In genomic region chr5:111737716-111738115, GRCh38 we compare ENCODE assay signal across 21 cellular contexts. TPM values are rescaled to one million over a fixed set of nuclear protein-coding genes. Genes with fewer than 3 reads are reported as not detected.
DNase-seq lines count a peak whose midpoint lies in the region; ATAC-seq and TF ChIP-seq lines count a peak whose summit lies in the region.
"Had no signal": no experiment of that assay in that cellular context is flagged by ENCODE, and none has a peak within 500 bp of the region (broad histone marks: within the 10 kb centered on the region; RNA-seq: fewer than 3 reads in every experiment).

No MANE protein-coding gene starts in this region.

- in situ Hi-C loops in IMR-90 (cut with MboI; ENCODE audit: low sequenced_read_pairs) (no loop called here), astrocyte of the cerebellum (cut with HindIII; ENCODE audit: low sequenced_read_pairs) (no loop called here)

- no peaks in the 10 kb centered on the region for H3K9me3 ChIP-seq in IMR-90 (ENCODE audit: control insufficient read depth, insufficient read depth, low read length)
- no peaks in the 10 kb centered on the region for H3K9me3 ChIP-seq in skeletal muscle satellite cell (replicated peaks; ENCODE audit: low read length)
- no peaks in the 10 kb centered on the region for H3K9me3 ChIP-seq in breast epithelium
- H3K9me3 ChIP-seq in Peyer's patch: no peaks in the 10 kb centered on the region
- H3K9me3 ChIP-seq: BLaER1, HAP-1, pancreas, spleen, thyroid gland had no signal

- H3K18ac ChIP-seq in IMR-90 (ENCODE audit: low read depth, low read length) (peak overlapping the region; percentile 83; the same call in 1 of the 2 replicates), mesendoderm (ENCODE audit: low read length) (no peak overlapping the region)

- CTCF ChIA-PET in IMR-90 (lab: Yijun Ruan, JAX): interaction anchor here (0.6 to 1.1 kb wide), 3 partner anchors 20 to 191 kb away, joined by 3 to 5 read pairs (median 4); no protein-coding TSS in a partner anchor

- intact Hi-C loops in IMR-90 (cut with micrococcal nuclease) (loop anchor here (5.0 kb wide), 1 partner anchor 95 kb away; no protein-coding TSS in a partner anchor), breast epithelium (cut with DNase I; ENCODE audit: low total_unique reads) (no loop called here)

- dilution Hi-C loops in IMR-90 (cut with HindIII; ENCODE audit: low sequenced_read_pairs, unreplicated experiment): no loop called here

- BruUV-seq in IMR-90 (replicated peaks; lab: Mats Ljungman, UMichigan): no TSS peak

- no peak for ATAC-seq in IMR-90 (ENCODE audit: low read depth)
- no peak for ATAC-seq in HG02885 (IDR thresholded peaks at IDR 0.05; ENCODE audit: poor library complexity, unreplicated experiment)
- ATAC-seq: left colon, pancreas had no signal

- H3K4ac ChIP-seq in IMR-90 (ENCODE audit: low read depth, low read length): peak overlapping the region; percentile 70; the same call in 1 of the 2 replicates
- no peak overlapping the region for H3K4ac ChIP-seq in mesendoderm (ENCODE audit: low read depth, low read length)

- WGBS in IMR-90 (ENCODE audit: extremely low coverage in 2 of 2, insufficient read length in 1 of 2), 2 experiments: no CpG with 5 or more reads among the region's 1 CpG
- WGBS in mesendoderm (ENCODE audit: extremely low coverage, insufficient coverage, low lambda C conversion rate): no CpG with 5 or more reads among the region's 1 CpG

- TF ChIP-seq POLR2A in IMR-90 (IDR thresholded peaks at IDR 0.05; ENCODE audit: low read depth, low read length): no peak
- TF ChIP-seq POLR2A in breast epithelium (IDR thresholded peaks at IDR 0.05): no peak
- TF ChIP-seq POLR2A in Peyer's patch (IDR thresholded peaks at IDR 0.05): no peak

- H3K79me1 ChIP-seq in IMR-90 (ENCODE audit: low read depth in 1 of 2, low read length in 2 of 2): peaks cover 34 to 64% of the 10 kb centered on the region in 2 experiments
- peaks cover 6% of the 10 kb centered on the region for H3K79me1 ChIP-seq in mesendoderm (ENCODE audit: low read length)

- H2BK15ac ChIP-seq in IMR-90 (ENCODE audit: low read depth, low read length): no peak overlapping the region; the same call in 2 of the 3 replicates
- H2BK15ac ChIP-seq in mesendoderm (replicated peaks; ENCODE audit: low read depth): no peak overlapping the region

- H3K4me2 ChIP-seq in IMR-90 (ENCODE audit: low read depth, low read length) (peak overlapping the region; percentile 44; the same call in 1 of the 2 replicates), skeletal muscle satellite cell (ENCODE audit: low read length) (peak overlapping the region; percentile 19), mesendoderm (ENCODE audit: low read length) (no peak overlapping the region)
- H3K4me2 ChIP-seq: BLaER1 had no signal

- DNase-seq in IMR-90: peak; percentile 82
- DNase-seq in astrocyte of the cerebellum (ENCODE audit: low read depth): peak; percentile 26
- DNase-seq in iris pigment epithelial cell (ENCODE audit: low read depth): peak; percentile 81
- no peak for DNase-seq in mesendoderm
- DNase-seq in breast epithelium (ENCODE audit: low spot score in 2 of 2): no peak
- DNase-seq in Peyer's patch: no peak
- DNase-seq: activated CD4-positive, alpha-beta memory T cell treated with anti-CD3 and anti-CD28 coated beads, Interleukin-2, amount 10 ng/mL, durations not matched to agents 7 days and 5 days; activated T-cell treated with anti-CD3 and anti-CD28 coated beads, Interleukin-2, amount 50 U/mL, for 24 hours; central memory CD4-positive, alpha-beta T cell; effector memory CD4-positive, alpha-beta T cell; Kasumi-1; left colon; NCI-H2171; pancreas; RPMI8226; spleen; thyroid gland had no signal

- H4K8ac ChIP-seq in IMR-90 (ENCODE audit: low read depth in 2 of 2, low read length in 2 of 2) (peak overlapping the region in 1 of 2 experiments; percentile 82; a peak in 1 of 4 replicates), mesendoderm (ENCODE audit: low read depth, low read length) (no peak overlapping the region)

- H4K91ac ChIP-seq in IMR-90 (ENCODE audit: insufficient read depth, low read depth, low read length): peak overlapping the region; percentile 87; the same call in 1 of the 2 replicates

- H3K9ac ChIP-seq in IMR-90 (ENCODE audit: low read depth, low read length) (no peak overlapping the region), skeletal muscle satellite cell (ENCODE audit: low read depth, low read length) (peak overlapping the region; percentile 34), mesendoderm (ENCODE audit: low read length) (no peak overlapping the region)
- H3K9ac ChIP-seq: BLaER1 had no signal

- H2AFZ ChIP-seq in IMR-90 (replicated peaks; ENCODE audit: low read length, poor library complexity): no peak overlapping the region

- peak overlapping the region; percentile 85; the same call in 1 of the 2 replicates for H3K23ac ChIP-seq in IMR-90 (ENCODE audit: low read depth, low read length)
- no peak overlapping the region for H3K23ac ChIP-seq in mesendoderm (ENCODE audit: low read length)

- H3K27ac ChIP-seq in IMR-90 (ENCODE audit: insufficient read depth, low read length) (peak overlapping the region; percentile 78; the same call in 1 of the 2 replicates), mesendoderm (ENCODE audit: low read depth, low read length) (no peak overlapping the region), breast epithelium (no peak overlapping the region), Peyer's patch (no peak overlapping the region)
- H3K27ac ChIP-seq: BLaER1, pancreas, spleen, thyroid gland had no signal

- peaks cover 27% of the 10 kb centered on the region for H3K9me1 ChIP-seq in IMR-90 (ENCODE audit: insufficient read depth, low read length)

- H3K36me3 ChIP-seq in IMR-90 (ENCODE audit: control insufficient read depth, insufficient read depth, low read length) (peaks cover 12% of the 10 kb centered on the region), skeletal muscle satellite cell (ENCODE audit: insufficient read depth, low read length) (peaks cover 44% of the 10 kb centered on the region), mesendoderm (ENCODE audit: control insufficient read depth, insufficient read depth, low read length) (no peaks in the 10 kb centered on the region), breast epithelium (no peaks in the 10 kb centered on the region), Peyer's patch (no peaks in the 10 kb centered on the region)
- H3K36me3 ChIP-seq: pancreas, thyroid gland had no signal

- H4K5ac ChIP-seq in IMR-90 (ENCODE audit: low read depth, low read length): no peak overlapping the region; the same call in 1 of the 2 replicates
- H4K5ac ChIP-seq in mesendoderm (ENCODE audit: low read length): no peak overlapping the region

- peaks cover 3% of the 10 kb centered on the region for H3K79me2 ChIP-seq in mesendoderm (ENCODE audit: control insufficient read depth, insufficient read depth, low read length)

- no peak overlapping the region for H2BK20ac ChIP-seq in IMR-90 (ENCODE audit: low read depth, low read length)

- H3K56ac ChIP-seq in IMR-90 (ENCODE audit: extremely low read depth, insufficient read depth, low read length) (no peak overlapping the region), mesendoderm (ENCODE audit: low read length) (no peak overlapping the region)

- H2BK120ac ChIP-seq in IMR-90 (ENCODE audit: low read depth, low read length): peak overlapping the region; percentile 85; the same call in 1 of the 2 replicates
- no peak overlapping the region for H2BK120ac ChIP-seq in mesendoderm (ENCODE audit: low read depth, low read length)

- TF ChIP-seq CTCF in IMR-90 (conservative IDR thresholded peaks at IDR 0.05; ENCODE audit: low read depth, low read length) (no peak), astrocyte of the cerebellum (IDR thresholded peaks at IDR 0.05; ENCODE audit: low read depth, low read length, missing control alignments) (no peak), breast epithelium (IDR thresholded peaks at IDR 0.05) (no peak), Peyer's patch (IDR thresholded peaks at IDR 0.05) (no peak)

- no peak for TF ChIP-seq RAD21 in IMR-90 (IDR thresholded peaks at IDR 0.05; ENCODE audit: low read length)

- POLR2A ChIA-PET in IMR-90 (lab: Charles Lee; ENCODE audit: unreplicated experiment): interaction anchor here (1.1 kb wide), 1 partner anchor 20 kb away, joined by 3 read pairs; no protein-coding TSS in a partner anchor

- H2AK5ac ChIP-seq in IMR-90 (ENCODE audit: low read depth, low read length): no peak overlapping the region
- no peak overlapping the region for H2AK5ac ChIP-seq in mesendoderm (ENCODE audit: low read length)

- H4K20me1 ChIP-seq in IMR-90 (ENCODE audit: insufficient read depth, low read length): no peaks in the 10 kb centered on the region

- H3K4me3 ChIP-seq in IMR-90 (ENCODE audit: insufficient read depth, low read depth, low read length): no peak overlapping the region
- H3K4me3 ChIP-seq in astrocyte of the cerebellum (ENCODE audit: low read depth, low read length): no peak overlapping the region
- H3K4me3 ChIP-seq in skeletal muscle satellite cell (ENCODE audit: low read length): no peak overlapping the region
- no peak overlapping the region for H3K4me3 ChIP-seq in mesendoderm (ENCODE audit: low read length)
- H3K4me3 ChIP-seq in breast epithelium: no peak overlapping the region
- H3K4me3 ChIP-seq in Peyer's patch: no peak overlapping the region
- H3K4me3 ChIP-seq: BLaER1, HAP-1, pancreas, spleen, thyroid gland had no signal

- H3K4me1 ChIP-seq in IMR-90 (ENCODE audit: control insufficient read depth, insufficient read depth, low read length): peaks cover 40% of the 10 kb centered on the region
- peaks cover 93% of the 10 kb centered on the region for H3K4me1 ChIP-seq in skeletal muscle satellite cell (ENCODE audit: control insufficient read depth, insufficient read depth, low read length)
- no peaks in the 10 kb centered on the region for H3K4me1 ChIP-seq in mesendoderm (ENCODE audit: control insufficient read depth, low read depth, low read length)
- no peaks in the 10 kb centered on the region for H3K4me1 ChIP-seq in breast epithelium
- H3K4me1 ChIP-seq in Peyer's patch: peaks cover 0 to 5% (median 0%) of the 10 kb centered on the region in 4 donors

- H3K27me3 ChIP-seq in IMR-90 (ENCODE audit: control insufficient read depth, insufficient read depth, low read length) (no peaks in the 10 kb centered on the region), skeletal muscle satellite cell (ENCODE audit: control insufficient read depth, insufficient read depth, low read length) (no peaks in the 10 kb centered on the region), mesendoderm (ENCODE audit: insufficient read depth, low read length, poor library complexity) (no peaks in the 10 kb centered on the region), breast epithelium (no peaks in the 10 kb centered on the region), Peyer's patch (no peaks in the 10 kb centered on the region)
- H3K27me3 ChIP-seq: BLaER1, pancreas, spleen, thyroid gland had no signal

- H2BK5ac ChIP-seq in IMR-90 (ENCODE audit: low read depth, low read length, poor library complexity, severe bottlenecking) (peak overlapping the region; percentile 93), mesendoderm (ENCODE audit: low read length) (no peak overlapping the region)

- H2AK9ac ChIP-seq in IMR-90 (replicated peaks; ENCODE audit: low read depth, low read length, poor library complexity): no peak overlapping the region

- no peak overlapping the region for H3K14ac ChIP-seq in IMR-90 (replicated peaks; ENCODE audit: low read depth, low read length)

RNA-seq across cellular contexts. Expression of gene NREP, which starts 19.3 kb away (rescaled TPM):
- total RNA-seq in IMR-90 (2012; rRNA removed) (178 and 234 TPM in 2 replicates), breast epithelium (1 to 10 TPM; 3.9 to 9.8 (median 9.1) TPM), Peyer's patch (10 to 100 TPM in 1 of 4 donors, 1 to 10 TPM in 3; 2.3 to 18.2 (median 2.8) TPM)
- polyA plus RNA-seq in IMR-90 (2012; rRNA removed): 246 and 277 TPM in 2 replicates
- 42.7 and 48.6 TPM in 2 replicates for polyA plus RNA-seq in IMR-90 (2012; cell fraction: cytosol; rRNA removed)
- 62.1 and 406 TPM in 2 replicates for polyA plus RNA-seq in IMR-90 (2012; cell fraction: nucleus; rRNA removed; ENCODE audit: low replicate concordance)
- 22.6 and 61.4 TPM in 2 replicates for total RNA-seq in skeletal muscle satellite cell (2012; rRNA removed)
- polyA plus RNA-seq in mesendoderm (2013, experiment 1 of 2): 252 TPM
- 251 TPM for polyA plus RNA-seq in mesendoderm (2013, experiment 2 of 2)

Comparison
In these comparisons a context has a peak if more than half of its experiments do, and no peak if none do; other contexts are left out.
1. DNase-seq: peak in IMR-90 (single experiment), astrocyte of the cerebellum (single experiment) and iris pigment epithelial cell (single experiment); none in mesendoderm (single experiment), breast epithelium (0 of 2) and Peyer's patch (0 of 3).